Comparison of ENCODE assay signal across 15 cellular contexts in the genomic region with DNA sequence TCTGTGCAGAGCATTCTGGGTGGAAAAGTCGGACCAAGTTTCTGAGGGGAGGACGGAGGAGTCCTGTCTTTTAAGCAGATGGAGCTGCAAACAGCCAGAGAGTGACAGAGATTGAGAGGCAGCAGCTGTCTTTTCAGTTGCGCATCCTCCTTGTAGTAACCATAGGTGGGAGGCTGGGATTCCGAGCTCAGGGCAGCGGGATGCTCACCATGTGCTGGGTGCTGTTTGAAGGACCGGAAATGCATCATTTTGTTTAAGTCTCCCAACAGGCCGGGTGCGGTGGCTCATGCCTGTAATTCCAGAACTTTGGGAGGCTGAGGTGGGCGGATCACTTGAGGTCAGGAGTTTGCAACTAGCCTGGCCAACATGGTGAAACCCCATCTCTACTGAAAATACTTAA.
"Had no signal": no experiment of that assay in that cellular context is flagged by ENCODE, and none has a peak within 500 bp of the region (broad histone marks: within the 10 kb centered on the region; RNA-seq: fewer than 3 reads in every experiment).

No MANE protein-coding gene starts in this region.

- H3K36me3 ChIP-seq: SJSA1 had no signal

- H3K27me3 ChIP-seq: SJSA1 had no signal

- H3K27ac ChIP-seq: SJSA1, SK-N-MC had no signal

- H3K4me3 ChIP-seq: SJSA1, SK-N-MC had no signal

- DNase-seq: IMR-90, Karpas-422, KG1, MM.1S, NCI-H1092 treated with DMSO at 0.1 percent for 48 hours, NCI-H1436, NCI-H187, NCI-H2029, NCI-H2081 treated with DMSO at 0.1 percent for 48 hours, NCI-H2227 treated with DMSO at 0.1 percent for 48 hours, Right ventricle myocardium superior, RPMI8226, SIG-M5 had no signal
